Comparison of ENCODE assay signal across 1 cellular context in the genomic region with DNA sequence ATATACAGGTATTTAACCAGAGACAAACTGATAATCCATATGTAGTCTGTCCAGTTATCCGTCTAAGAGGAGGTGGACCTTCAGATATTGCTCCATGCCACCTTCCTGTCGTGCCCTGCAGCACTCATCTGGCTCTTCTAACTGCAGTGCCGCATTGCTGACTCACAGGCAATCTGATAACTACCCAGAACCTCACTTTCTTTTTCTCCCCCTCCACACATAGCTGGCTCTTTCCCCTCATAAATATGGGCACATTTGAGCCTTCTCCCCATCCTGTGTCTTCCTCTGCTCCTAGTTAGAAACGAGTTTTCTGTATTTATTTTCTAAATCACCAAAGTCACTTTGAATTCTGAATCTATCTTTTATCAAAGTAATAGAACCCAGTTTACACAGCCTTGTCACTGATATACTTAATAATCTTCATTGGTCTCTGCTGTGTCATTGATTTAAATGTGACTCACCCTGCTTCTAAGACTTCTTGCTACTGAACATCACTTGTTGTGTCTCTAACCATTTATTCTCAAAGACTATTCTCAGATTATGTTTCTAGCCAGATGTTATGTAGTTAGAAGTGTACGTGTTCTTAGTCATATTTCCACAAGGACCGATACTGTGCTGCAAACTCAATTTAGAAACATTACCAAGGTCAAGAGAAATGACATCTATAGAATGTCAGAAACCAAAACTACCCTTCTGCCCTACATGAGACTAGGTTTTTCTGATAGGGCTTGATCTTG.
TF ChIP-seq lines count a peak whose summit lies in the region.

No MANE protein-coding gene starts in this region.

TF ChIP-seq in SK-N-SH, 30 proteins besides CTCF, POLR2A, EP300 and RAD21 (continued from another document):
- TF ChIP-seq, protein P1, sequence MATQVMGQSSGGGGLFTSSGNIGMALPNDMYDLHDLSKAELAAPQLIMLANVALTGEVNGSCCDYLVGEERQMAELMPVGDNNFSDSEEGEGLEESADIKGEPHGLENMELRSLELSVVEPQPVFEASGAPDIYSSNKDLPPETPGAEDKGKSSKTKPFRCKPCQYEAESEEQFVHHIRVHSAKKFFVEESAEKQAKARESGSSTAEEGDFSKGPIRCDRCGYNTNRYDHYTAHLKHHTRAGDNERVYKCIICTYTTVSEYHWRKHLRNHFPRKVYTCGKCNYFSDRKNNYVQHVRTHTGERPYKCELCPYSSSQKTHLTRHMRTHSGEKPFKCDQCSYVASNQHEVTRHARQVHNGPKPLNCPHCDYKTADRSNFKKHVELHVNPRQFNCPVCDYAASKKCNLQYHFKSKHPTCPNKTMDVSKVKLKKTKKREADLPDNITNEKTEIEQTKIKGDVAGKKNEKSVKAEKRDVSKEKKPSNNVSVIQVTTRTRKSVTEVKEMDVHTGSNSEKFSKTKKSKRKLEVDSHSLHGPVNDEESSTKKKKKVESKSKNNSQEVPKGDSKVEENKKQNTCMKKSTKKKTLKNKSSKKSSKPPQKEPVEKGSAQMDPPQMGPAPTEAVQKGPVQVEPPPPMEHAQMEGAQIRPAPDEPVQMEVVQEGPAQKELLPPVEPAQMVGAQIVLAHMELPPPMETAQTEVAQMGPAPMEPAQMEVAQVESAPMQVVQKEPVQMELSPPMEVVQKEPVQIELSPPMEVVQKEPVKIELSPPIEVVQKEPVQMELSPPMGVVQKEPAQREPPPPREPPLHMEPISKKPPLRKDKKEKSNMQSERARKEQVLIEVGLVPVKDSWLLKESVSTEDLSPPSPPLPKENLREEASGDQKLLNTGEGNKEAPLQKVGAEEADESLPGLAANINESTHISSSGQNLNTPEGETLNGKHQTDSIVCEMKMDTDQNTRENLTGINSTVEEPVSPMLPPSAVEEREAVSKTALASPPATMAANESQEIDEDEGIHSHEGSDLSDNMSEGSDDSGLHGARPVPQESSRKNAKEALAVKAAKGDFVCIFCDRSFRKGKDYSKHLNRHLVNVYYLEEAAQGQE (IDR thresholded peaks at IDR 0.05; ENCODE audit: low read depth, low read length) = no peak
- TF ChIP-seq GABPA (IDR thresholded peaks at IDR 0.05; ENCODE audit: low read depth) (no peak), CHD2 (IDR thresholded peaks at IDR 0.05; ENCODE audit: low read length, partially characterized antibody) (no peak), FOXJ3 (CRISPR knock-in tag; IDR thresholded peaks at IDR 0.05) (no peak), TAF1 (IDR thresholded peaks at IDR 0.05; ENCODE audit: borderline replicate concordance, low read depth, low read length) (no peak), MXI1 (IDR thresholded peaks at IDR 0.05; ENCODE audit: low read depth, low read length) (no peak), NFIC (IDR thresholded peaks at IDR 0.05; ENCODE audit: borderline replicate concordance) (no peak), EZH2phosphoT487 (IDR thresholded peaks at IDR 0.05; ENCODE audit: borderline replicate concordance, low read depth) (no peak), ELF1 (IDR thresholded peaks at IDR 0.05) (no peak)
- TF ChIP-seq, protein P2, sequence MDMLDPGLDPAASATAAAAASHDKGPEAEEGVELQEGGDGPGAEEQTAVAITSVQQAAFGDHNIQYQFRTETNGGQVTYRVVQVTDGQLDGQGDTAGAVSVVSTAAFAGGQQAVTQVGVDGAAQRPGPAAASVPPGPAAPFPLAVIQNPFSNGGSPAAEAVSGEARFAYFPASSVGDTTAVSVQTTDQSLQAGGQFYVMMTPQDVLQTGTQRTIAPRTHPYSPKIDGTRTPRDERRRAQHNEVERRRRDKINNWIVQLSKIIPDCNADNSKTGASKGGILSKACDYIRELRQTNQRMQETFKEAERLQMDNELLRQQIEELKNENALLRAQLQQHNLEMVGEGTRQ (IDR thresholded peaks at IDR 0.05; ENCODE audit: borderline replicate concordance, low read depth, low read length) = no peak
- TF ChIP-seq, protein P3, sequence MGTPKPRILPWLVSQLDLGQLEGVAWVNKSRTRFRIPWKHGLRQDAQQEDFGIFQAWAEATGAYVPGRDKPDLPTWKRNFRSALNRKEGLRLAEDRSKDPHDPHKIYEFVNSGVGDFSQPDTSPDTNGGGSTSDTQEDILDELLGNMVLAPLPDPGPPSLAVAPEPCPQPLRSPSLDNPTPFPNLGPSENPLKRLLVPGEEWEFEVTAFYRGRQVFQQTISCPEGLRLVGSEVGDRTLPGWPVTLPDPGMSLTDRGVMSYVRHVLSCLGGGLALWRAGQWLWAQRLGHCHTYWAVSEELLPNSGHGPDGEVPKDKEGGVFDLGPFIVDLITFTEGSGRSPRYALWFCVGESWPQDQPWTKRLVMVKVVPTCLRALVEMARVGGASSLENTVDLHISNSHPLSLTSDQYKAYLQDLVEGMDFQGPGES (IDR thresholded peaks at IDR 0.05; ENCODE audit: low read depth, low read length) = no peak
- TF ChIP-seq, protein P4, sequence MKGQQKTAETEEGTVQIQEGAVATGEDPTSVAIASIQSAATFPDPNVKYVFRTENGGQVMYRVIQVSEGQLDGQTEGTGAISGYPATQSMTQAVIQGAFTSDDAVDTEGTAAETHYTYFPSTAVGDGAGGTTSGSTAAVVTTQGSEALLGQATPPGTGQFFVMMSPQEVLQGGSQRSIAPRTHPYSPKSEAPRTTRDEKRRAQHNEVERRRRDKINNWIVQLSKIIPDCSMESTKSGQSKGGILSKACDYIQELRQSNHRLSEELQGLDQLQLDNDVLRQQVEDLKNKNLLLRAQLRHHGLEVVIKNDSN (IDR thresholded peaks at IDR 0.05; ENCODE audit: borderline replicate concordance, low read depth) = no peak
- TF ChIP-seq, protein P5, sequence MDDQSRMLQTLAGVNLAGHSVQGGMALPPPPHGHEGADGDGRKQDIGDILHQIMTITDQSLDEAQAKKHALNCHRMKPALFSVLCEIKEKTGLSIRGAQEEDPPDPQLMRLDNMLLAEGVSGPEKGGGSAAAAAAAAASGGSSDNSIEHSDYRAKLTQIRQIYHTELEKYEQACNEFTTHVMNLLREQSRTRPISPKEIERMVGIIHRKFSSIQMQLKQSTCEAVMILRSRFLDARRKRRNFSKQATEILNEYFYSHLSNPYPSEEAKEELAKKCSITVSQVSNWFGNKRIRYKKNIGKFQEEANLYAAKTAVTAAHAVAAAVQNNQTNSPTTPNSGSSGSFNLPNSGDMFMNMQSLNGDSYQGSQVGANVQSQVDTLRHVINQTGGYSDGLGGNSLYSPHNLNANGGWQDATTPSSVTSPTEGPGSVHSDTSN (IDR thresholded peaks at IDR 0.05) = no peak
